ENCODE assay signal across 2 cellular contexts in the genomic region with DNA sequence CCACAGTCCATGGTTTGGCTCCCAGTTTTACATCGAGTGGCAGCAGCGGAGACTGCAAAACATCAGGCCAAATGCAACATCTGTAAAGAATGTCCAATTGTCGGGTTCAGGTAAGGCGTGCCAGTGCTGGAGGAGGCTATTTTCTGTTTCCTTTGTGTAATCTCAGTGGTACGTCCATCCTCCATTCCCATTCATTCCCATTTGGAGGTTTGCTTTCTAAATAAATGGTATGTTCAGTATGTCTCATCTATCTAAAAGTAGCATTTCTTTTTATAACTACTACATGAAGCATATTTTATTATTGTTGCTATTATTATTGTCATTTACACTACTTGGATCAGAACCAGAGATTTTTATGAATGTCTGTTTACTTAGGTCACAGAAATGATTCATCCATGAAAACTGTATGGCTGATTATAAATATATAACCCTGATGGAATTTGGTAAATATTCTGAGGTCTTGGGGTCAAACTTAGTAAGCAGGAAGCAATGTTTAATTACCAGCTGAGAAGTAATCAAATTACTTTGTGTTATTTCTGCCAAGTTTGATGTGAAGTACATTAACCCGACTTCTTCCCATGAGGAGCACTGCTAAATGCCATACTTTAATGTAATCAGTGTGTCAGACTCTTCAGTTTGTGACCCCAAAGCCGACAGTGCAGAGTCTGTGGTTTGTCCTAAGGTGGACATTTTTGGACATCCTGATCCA.
A peak's percentile ranks its signal among the peaks of the same experiment; 100 is the strongest.
TF ChIP-seq lines count a peak whose summit lies in the region.

No MANE protein-coding gene starts in this region.

TF ChIP-seq in HCT116, 20 proteins besides CTCF, POLR2A, EP300 and RAD21 (continued from another document):
- TF ChIP-seq SIN3A (IDR thresholded peaks at IDR 0.05; ENCODE audit: low read depth) (0 out of 2 replicates have a peak, but pooled peaks have one; percentile 22), JUND (IDR thresholded peaks at IDR 0.05) (peak; percentile 84), SRF (IDR thresholded peaks at IDR 0.05; ENCODE audit: low read depth) (peak; percentile 54; the same call in 1 of the 2 replicates), ELF1 (IDR thresholded peaks at IDR 0.05; ENCODE audit: borderline replicate concordance, low read depth) (no peak), TCF7L2 (IDR thresholded peaks at IDR 0.05; ENCODE audit: borderline replicate concordance, extremely low read depth, insufficient read depth, insufficient read length) (no peak), FOSL1 (IDR thresholded peaks at IDR 0.05; ENCODE audit: low read depth) (peak; percentile 85)
- TF ChIP-seq, protein P1, sequence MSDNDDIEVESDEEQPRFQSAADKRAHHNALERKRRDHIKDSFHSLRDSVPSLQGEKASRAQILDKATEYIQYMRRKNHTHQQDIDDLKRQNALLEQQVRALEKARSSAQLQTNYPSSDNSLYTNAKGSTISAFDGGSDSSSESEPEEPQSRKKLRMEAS (IDR thresholded peaks at IDR 0.05) = peak; percentile 41; the same call in 1 of the 2 replicates

TF ChIP-seq in SK-N-SH, 30 proteins besides CTCF, POLR2A, EP300 and RAD21 (continued from another document):
- TF ChIP-seq, protein P2, sequence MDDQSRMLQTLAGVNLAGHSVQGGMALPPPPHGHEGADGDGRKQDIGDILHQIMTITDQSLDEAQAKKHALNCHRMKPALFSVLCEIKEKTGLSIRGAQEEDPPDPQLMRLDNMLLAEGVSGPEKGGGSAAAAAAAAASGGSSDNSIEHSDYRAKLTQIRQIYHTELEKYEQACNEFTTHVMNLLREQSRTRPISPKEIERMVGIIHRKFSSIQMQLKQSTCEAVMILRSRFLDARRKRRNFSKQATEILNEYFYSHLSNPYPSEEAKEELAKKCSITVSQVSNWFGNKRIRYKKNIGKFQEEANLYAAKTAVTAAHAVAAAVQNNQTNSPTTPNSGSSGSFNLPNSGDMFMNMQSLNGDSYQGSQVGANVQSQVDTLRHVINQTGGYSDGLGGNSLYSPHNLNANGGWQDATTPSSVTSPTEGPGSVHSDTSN (IDR thresholded peaks at IDR 0.05) = 0 out of 2 replicates have a peak, but pooled peaks have one; percentile 11
- TF ChIP-seq RXRA (IDR thresholded peaks at IDR 0.05; ENCODE audit: borderline replicate concordance, low read depth) (no peak), FOXM1 (IDR thresholded peaks at IDR 0.05; ENCODE audit: low read depth) (no peak), TEAD4 (IDR thresholded peaks at IDR 0.05; ENCODE audit: borderline replicate concordance, insufficient read depth) (no peak), FOSL2 (IDR thresholded peaks at IDR 0.05; ENCODE audit: borderline replicate concordance, low read depth) (peak; percentile 53; the same call in 1 of the 2 replicates), JUND (IDR thresholded peaks at IDR 0.05) (peak; percentile 41; the same call in 1 of the 2 replicates), NFIC (IDR thresholded peaks at IDR 0.05; ENCODE audit: borderline replicate concordance) (peak; percentile 37; the same call in 1 of the 2 replicates)
